ENCODE assay signal across 21 cellular contexts in genomic region chr1:64248065-64248464, GRCh38. TPM values are rescaled to one million over a fixed set of nuclear protein-coding genes. Genes with fewer than 3 reads are reported as not detected.
"Had no signal": no experiment of that assay in that cellular context is flagged by ENCODE, and none has a peak within 500 bp of the region (broad histone marks: within the 10 kb centered on the region; RNA-seq: fewer than 3 reads in every experiment).

No MANE protein-coding gene starts in this region.

- H3K9me3 ChIP-seq: adrenal gland, body of pancreas, stomach, thoracic aorta had no signal

- H3K9me3 Mint-ChIP-seq: activated CD4-positive, alpha-beta T cell treated with anti-CD3 and anti-CD28 coated beads, Interleukin-2, amount 10 ng/mL, durations not matched to agents 24 days and 14 days; activated T-helper 2 cell treated with anti-CD3 and anti-CD28 coated beads, Interferon-gamma antibody, Interleukin-2, Interleukin-4, amounts not matched to agents 10 μg/mL and 5 μg/mL and 100 μg/mL, durations not matched to agents 14 hours and 24 hours and 36 hours; neural progenitor cell had no signal

- H3K36me3 ChIP-seq: adrenal gland, heart right ventricle, neural progenitor cell, stomach, thoracic aorta had no signal

- H3K36me3 Mint-ChIP-seq: neural progenitor cell had no signal

- H2AFZ ChIP-seq: neural progenitor cell, parathyroid adenoma had no signal

- H3K27me3 ChIP-seq: body of pancreas, neural progenitor cell, stomach had no signal

- H3K27ac Mint-ChIP-seq: activated CD4-positive, alpha-beta T cell treated with anti-CD3 and anti-CD28 coated beads, Interleukin-2, amount 10 ng/mL, durations not matched to agents 24 days and 14 days; activated T-helper 2 cell treated with anti-CD3 and anti-CD28 coated beads, Interferon-gamma antibody, Interleukin-2, Interleukin-4, amounts not matched to agents 10 μg/mL and 5 μg/mL and 100 μg/mL, durations not matched to agents 14 hours and 24 hours and 36 hours; neural progenitor cell had no signal

- H3K9ac ChIP-seq: neural progenitor cell, parathyroid adenoma had no signal

- H3K4me2 ChIP-seq: neural progenitor cell had no signal

- H3K27ac ChIP-seq: adrenal gland, body of pancreas, heart right ventricle, neural progenitor cell, parathyroid adenoma, stomach, thoracic aorta had no signal

- H3K4me1 ChIP-seq: adrenal gland, parathyroid adenoma had no signal

- H3K4me3 ChIP-seq: adrenal gland, body of pancreas, heart right ventricle, neural progenitor cell, stomach, thoracic aorta had no signal

- H3K4me3 Mint-ChIP-seq: activated CD4-positive, alpha-beta T cell treated with anti-CD3 and anti-CD28 coated beads, Interleukin-2, amount 10 ng/mL, durations not matched to agents 24 days and 14 days; central memory CD8-positive, alpha-beta T cell; neural progenitor cell had no signal

- DNase-seq: activated CD4-positive, alpha-beta T cell treated with anti-CD3 and anti-CD28 coated beads, Interleukin-2, amount 10 ng/mL, durations not matched to agents 24 days and 14 days; activated CD8-positive, alpha-beta memory T cell treated with anti-CD3 and anti-CD28 coated beads for 24 hours; activated naive CD4-positive, alpha-beta T cell treated with anti-CD3 and anti-CD28 coated beads, Interleukin-2, amount 50 U/mL, for 16 hours; activated T-cell treated with anti-CD3 and anti-CD28 coated beads for 4 hours; adrenal gland; body of pancreas; cortex of kidney; effector memory CD4-positive, alpha-beta T cell; heart right ventricle; stimulated activated CD4-positive, alpha-beta T cell treated with anti-CD3 and anti-CD28 coated beads, Interleukin-15, amount 100 ng/mL, for 24 hours; stimulated activated CD4-positive, alpha-beta T cell treated with anti-CD3 and anti-CD28 coated beads, Interleukin-4, amount 100 ng/mL, for 24 hours; stomach; T1000 had no signal

- H3K79me2 ChIP-seq: parathyroid adenoma had no signal

RNA-seq across cellular contexts. Expression of gene UBE2U, which starts 44.6 kb away (rescaled TPM):
- polyA plus RNA-seq: adrenal gland, fibroblast of lung, heart right ventricle, liver, urinary bladder had no signal
